Comparison of ENCODE assay signal across 16 cellular contexts in the genomic region with DNA sequence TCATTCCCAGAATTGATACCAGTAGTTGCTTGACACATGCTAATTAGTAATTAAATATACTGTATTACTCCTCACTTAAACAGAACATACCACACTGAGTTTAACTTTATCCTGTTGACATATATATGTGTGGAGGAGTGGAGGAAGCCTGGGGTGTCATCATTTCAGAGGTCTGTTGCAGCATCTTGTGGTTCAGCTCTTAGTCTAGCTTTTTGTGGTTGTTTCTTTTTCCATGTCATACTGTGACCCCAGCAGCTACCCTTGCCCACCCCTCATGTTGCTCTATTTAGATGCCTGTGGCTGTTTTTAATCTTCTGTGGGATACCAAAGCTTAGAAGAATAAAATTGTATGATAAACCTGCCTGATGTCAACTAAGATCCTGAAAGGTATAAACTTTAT.
DNase-seq lines count a peak whose midpoint lies in the region; ATAC-seq and TF ChIP-seq lines count a peak whose summit lies in the region.
"Had no signal": no experiment of that assay in that cellular context is flagged by ENCODE, and none has a peak within 500 bp of the region (broad histone marks: within the 10 kb centered on the region; RNA-seq: fewer than 3 reads in every experiment).

No MANE protein-coding gene starts in this region.

- peaks cover 0 to 8% (median 0%) of the 10 kb centered on the region in 7 donors for H3K4me1 Mint-ChIP-seq in naive thymus-derived CD4-positive, alpha-beta T cell
- H3K4me1 Mint-ChIP-seq: IgD-negative memory B cell had no signal

- no peak overlapping the region for H3K27ac Mint-ChIP-seq in naive thymus-derived CD4-positive, alpha-beta T cell
- H3K27ac Mint-ChIP-seq: activated T-helper 2 cell treated with anti-CD3 and anti-CD28 coated beads, Interferon-gamma antibody, Interleukin-2, Interleukin-4, amounts not matched to agents 10 μg/mL and 5 μg/mL and 100 μg/mL, durations not matched to agents 14 hours and 24 hours and 36 hours; IgD-negative memory B cell had no signal

- H3K36me3 ChIP-seq in naive thymus-derived CD4-positive, alpha-beta T cell (ENCODE audit: control insufficient read depth in 2 of 3, insufficient read depth in 3 of 3, low read length in 3 of 3): no peaks in the 10 kb centered on the region
- H3K36me3 ChIP-seq: adrenal gland had no signal

- peaks cover 0 to 19% (median 4%) of the 10 kb centered on the region in 5 donors for H3K27me3 Mint-ChIP-seq in naive thymus-derived CD4-positive, alpha-beta T cell

- in situ Hi-C loops in astrocyte of the spinal cord (cut with HindIII; ENCODE audit: low sequenced_read_pairs): no loop called here

- no peaks in the 10 kb centered on the region for H3K4me1 ChIP-seq in naive thymus-derived CD4-positive, alpha-beta T cell (ENCODE audit: control insufficient read depth in 2 of 2, insufficient read depth in 2 of 2, low read length in 2 of 2)

- TF ChIP-seq CTCF in NB4 (IDR thresholded peaks at IDR 0.05; ENCODE audit: low read depth, low read length) (no peak), astrocyte of the spinal cord (IDR thresholded peaks at IDR 0.05; ENCODE audit: low read depth, low read length) (no peak)

- no peaks in the 10 kb centered on the region for H3K36me3 Mint-ChIP-seq in naive thymus-derived CD4-positive, alpha-beta T cell
- H3K36me3 Mint-ChIP-seq: IgD-negative memory B cell had no signal

- H3K27ac ChIP-seq in naive thymus-derived CD4-positive, alpha-beta T cell (ENCODE audit: low read depth, low read length): no peak overlapping the region
- H3K27ac ChIP-seq: adrenal gland had no signal

- peaks cover 0 to 7% (median 0%) of the 10 kb centered on the region in 11 donors for H3K9me3 Mint-ChIP-seq in naive thymus-derived CD4-positive, alpha-beta T cell
- H3K9me3 Mint-ChIP-seq: activated T-helper 2 cell treated with anti-CD3 and anti-CD28 coated beads, Interferon-gamma antibody, Interleukin-2, Interleukin-4, amounts not matched to agents 10 μg/mL and 5 μg/mL and 100 μg/mL, durations not matched to agents 14 hours and 24 hours and 36 hours had no signal

- CTCF ChIA-PET in naive thymus-derived CD4-positive, alpha-beta T cell (lab: Charles Lee): no interaction called here

- H3K4me3 Mint-ChIP-seq in naive thymus-derived CD4-positive, alpha-beta T cell: no peak overlapping the region
- H3K4me3 Mint-ChIP-seq: IgD-negative memory B cell had no signal

- H3K27me3 ChIP-seq in naive thymus-derived CD4-positive, alpha-beta T cell (ENCODE audit: control insufficient read depth in 2 of 2, insufficient read depth in 2 of 2, low read length in 2 of 2): no peaks in the 10 kb centered on the region
- H3K27me3 ChIP-seq: adrenal gland had no signal

- DNase-seq in EL (peak; percentile 9), NB4 (ENCODE audit: low read depth) (peak; percentile 90), astrocyte of the spinal cord (ENCODE audit: low read depth, low spot score) (peak; percentile 18), NCI-H526 treated with DMSO at 0.1 percent for 48 hours (lab: John Stamatoyannopoulos, UW) (no peak), amygdala (lab: John Stamatoyannopoulos, UW) (no peak)
- no peak for DNase-seq in naive thymus-derived CD4-positive, alpha-beta T cell
- DNase-seq in activated CD4-positive, alpha-beta T cell treated with anti-CD3 and anti-CD28 coated beads, Interleukin-2, amount 50 U/mL, for 4 hours: no peak
- DNase-seq: adrenal gland; cerebellar nuclear complex; NCI-H1436 treated with DMSO at 0.1 percent for 48 hours; NCI-H345; NK-92 treated with Interleukin-12 subunit alpha and Interleukin-12 subunit beta, amount 100 ng/mL, for 24 hours; Right ventricle myocardium superior; T-helper 2 cell had no signal

- POLR2A ChIA-PET in naive thymus-derived CD4-positive, alpha-beta T cell (lab: Charles Lee): no interaction called here

- intact Hi-C loops in naive thymus-derived CD4-positive, alpha-beta T cell (cut with micrococcal nuclease): no loop called here

- no peaks in the 10 kb centered on the region for H3K9me3 ChIP-seq in naive thymus-derived CD4-positive, alpha-beta T cell (ENCODE audit: control insufficient read depth in 2 of 3, low read length in 3 of 3)
- H3K9me3 ChIP-seq: adrenal gland had no signal

- TF ChIP-seq POLR2A in NB4 (IDR thresholded peaks at IDR 0.05; ENCODE audit: extremely low read depth, insufficient read length): no peak

- H3K4me3 ChIP-seq in NB4 (ENCODE audit: low read depth, low read length) (no peak overlapping the region), astrocyte of the spinal cord (ENCODE audit: low read depth, low read length) (no peak overlapping the region)
- no peak overlapping the region for H3K4me3 ChIP-seq in naive thymus-derived CD4-positive, alpha-beta T cell (ENCODE audit: low read length)
- H3K4me3 ChIP-seq: adrenal gland had no signal

- peak; percentile 52 for ATAC-seq in naive thymus-derived CD4-positive, alpha-beta T cell

Comparison
In these comparisons a context has a peak if more than half of its experiments do, and no peak if none do; other contexts are left out.
1. DNase-seq: peak in EL (single experiment), NB4 (single experiment) and astrocyte of the spinal cord (single experiment); none in naive thymus-derived CD4-positive, alpha-beta T cell (0 of 9), activated CD4-positive, alpha-beta T cell treated with anti-CD3 and anti-CD28 coated beads, Interleukin-2, amount 50 U/mL, for 4 hours (0 of 2), NCI-H526 treated with DMSO at 0.1 percent for 48 hours (single experiment) and amygdala (0 of 56).